Comparison of ENCODE assay signal across 15 cellular contexts in the genomic region with DNA sequence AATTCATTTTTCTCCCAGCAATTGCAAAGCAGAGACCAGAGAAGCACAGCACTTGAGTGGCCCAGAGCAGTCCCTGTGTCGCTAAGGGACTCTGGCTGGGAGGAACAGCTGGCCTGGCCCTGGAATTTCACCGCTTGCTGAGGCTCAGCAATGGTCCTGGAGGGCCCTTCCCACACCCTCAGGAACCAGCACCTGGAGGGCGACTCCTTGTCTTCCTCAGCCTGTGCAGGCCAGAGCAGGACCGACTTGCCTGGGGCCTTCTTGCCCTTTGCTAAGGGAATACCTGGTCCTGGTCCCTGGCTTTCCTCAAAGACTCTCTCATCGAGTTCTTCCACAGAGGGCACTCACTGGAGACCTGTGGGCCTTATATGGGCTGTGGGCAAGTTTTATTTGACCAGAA.
DNase-seq lines count a peak whose midpoint lies in the region; ATAC-seq and TF ChIP-seq lines count a peak whose summit lies in the region.
"Had no signal": no experiment of that assay in that cellular context is flagged by ENCODE, and none has a peak within 500 bp of the region (broad histone marks: within the 10 kb centered on the region; RNA-seq: fewer than 3 reads in every experiment).

No MANE protein-coding gene starts in this region.

- no peak for TF ChIP-seq EP300 in esophagus muscularis mucosa (IDR thresholded peaks at IDR 0.05)

- H3K4me1 ChIP-seq in vagina (peaks cover 8% of the 10 kb centered on the region), esophagus muscularis mucosa (peaks cover 0 to 3% (median 0%) of the 10 kb centered on the region in 4 donors)
- H3K4me1 ChIP-seq: BLaER1, HAP-1 had no signal

- ATAC-seq in left lobe of liver = no peak

- no peaks in the 10 kb centered on the region for H3K27me3 ChIP-seq in vagina
- peaks cover 0 to 18% (median 0%) of the 10 kb centered on the region in 4 donors for H3K27me3 ChIP-seq in esophagus muscularis mucosa

- no peak for TF ChIP-seq POLR2A in vagina (IDR thresholded peaks at IDR 0.05)
- TF ChIP-seq POLR2A in esophagus muscularis mucosa (IDR thresholded peaks at IDR 0.05; ENCODE audit: low read depth) = no peak

- intact Hi-C loops in vagina (cut with DNase I) (loop anchor here (5.0 kb wide), 1 partner anchor 580 kb away; no protein-coding TSS in a partner anchor), esophagus muscularis mucosa (cut with DNase I) (loop anchor here (10.0 kb wide), 1 partner anchor 58 kb away; no protein-coding TSS in a partner anchor)

- H3K4me3 ChIP-seq in vagina (no peak overlapping the region), esophagus muscularis mucosa (no peak overlapping the region)
- H3K4me3 ChIP-seq: BLaER1, GM23248, HAP-1 had no signal

- H3K36me3 ChIP-seq in vagina (no peaks in the 10 kb centered on the region), esophagus muscularis mucosa (no peaks in the 10 kb centered on the region)
- H3K36me3 ChIP-seq: BLaER1, HAP-1 had no signal

- WGBS in esophagus muscularis mucosa = 85% methylated on average over 5 of the region's 5 CpGs

- no peaks in the 10 kb centered on the region for H3K9me3 ChIP-seq in vagina
- no peaks in the 10 kb centered on the region for H3K9me3 ChIP-seq in esophagus muscularis mucosa
- H3K9me3 ChIP-seq: HAP-1 had no signal

- DNase-seq in activated CD4-positive, CD25-positive, alpha-beta regulatory T cell treated with anti-CD3 and anti-CD28 coated beads, Interleukin-2, amount 50 U/mL, for 72 hours = peak; percentile 14
- no peak for DNase-seq in activated CD4-positive, CD25-positive, alpha-beta regulatory T cell (lab: John Stamatoyannopoulos, UW)
- DNase-seq in ELF-1 (ENCODE audit: low read depth, low spot score) = peak; percentile 51
- DNase-seq in left lobe of liver (ENCODE audit: low spot score) = peak; percentile 35
- peak; percentile 65 to 85 for DNase-seq in vagina (ENCODE audit: extremely low spot score in 2 of 2)
- DNase-seq in esophagus muscularis mucosa (ENCODE audit: extremely low spot score) = no peak
- no peak for DNase-seq in T1000 (lab: John Stamatoyannopoulos, UW)
- DNase-seq: 8988T; CD4-positive, alpha-beta memory T cell; DMS53; DND-41; EL; GM23248 had no signal

- no peak for TF ChIP-seq CTCF in vagina (IDR thresholded peaks at IDR 0.05)
- TF ChIP-seq CTCF in esophagus muscularis mucosa (IDR thresholded peaks at IDR 0.05) = no peak

- H3K27ac ChIP-seq in vagina (no peak overlapping the region), esophagus muscularis mucosa (replicated peaks in 1 of 4) (no peak overlapping the region)
- H3K27ac ChIP-seq: BLaER1, GM23248 had no signal

Comparison
In these comparisons a context has a peak if more than half of its experiments do, and no peak if none do; other contexts are left out.
1. DNase-seq: peak in activated CD4-positive, CD25-positive, alpha-beta regulatory T cell treated with anti-CD3 and anti-CD28 coated beads, Interleukin-2, amount 50 U/mL, for 72 hours (single experiment), ELF-1 (single experiment), left lobe of liver (single experiment) and vagina (2 of 2); none in activated CD4-positive, CD25-positive, alpha-beta regulatory T cell (0 of 4), esophagus muscularis mucosa (single experiment) and T1000 (single experiment).